15 cellular contexts compared by ENCODE assay signal in the genomic region with DNA sequence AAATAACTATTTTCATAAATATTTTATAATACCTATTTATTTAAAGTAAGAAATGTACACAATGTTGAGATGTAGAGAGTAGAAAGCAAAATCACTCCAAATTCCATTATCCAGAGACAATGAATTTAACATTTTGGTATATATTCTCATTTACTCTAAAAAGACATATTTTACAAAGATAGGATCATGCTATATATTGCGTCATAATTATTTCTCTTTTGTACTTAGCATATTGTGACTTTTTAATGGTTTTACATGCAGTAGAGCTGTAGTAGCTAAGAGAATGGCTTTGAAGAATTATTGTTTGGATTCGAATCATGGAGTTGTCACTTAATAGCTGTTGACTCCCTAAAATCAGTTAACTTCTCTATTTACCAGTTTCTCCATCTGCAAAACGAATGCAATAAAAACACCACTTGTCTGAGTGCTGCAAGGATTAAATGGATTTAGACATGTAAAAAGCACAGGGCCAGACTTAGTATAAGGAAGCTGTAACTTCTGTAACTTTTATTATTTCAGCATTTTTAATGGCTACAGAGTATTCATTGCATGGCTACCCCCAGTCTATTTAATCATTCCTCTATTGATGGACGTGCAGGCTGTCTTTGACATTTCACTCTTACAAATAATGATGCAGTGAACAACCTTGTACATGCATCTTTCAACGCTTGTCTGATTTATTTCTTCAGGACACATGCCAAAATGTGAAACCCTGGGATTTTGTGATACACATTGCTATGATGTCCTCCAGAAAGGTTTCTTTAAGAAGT.
A peak's percentile ranks its signal among the peaks of the same experiment; 100 is the strongest.
DNase-seq lines count a peak whose midpoint lies in the region; ATAC-seq, FAIRE-seq and TF ChIP-seq lines count a peak whose summit lies in the region.
"Had no signal": no experiment of that assay in that cellular context is flagged by ENCODE, and none has a peak within 500 bp of the region (broad histone marks: within the 10 kb centered on the region; RNA-seq: fewer than 3 reads in every experiment).

No MANE protein-coding gene starts in this region.

- no peaks in the 10 kb centered on the region for H3K9me3 ChIP-seq in stomach smooth muscle (ENCODE audit: control insufficient read depth in 2 of 2, low read length in 2 of 2)
- H3K9me3 ChIP-seq: ascending aorta, esophagus squamous epithelium had no signal

- ATAC-seq in GM19372 (IDR thresholded peaks at IDR 0.05; ENCODE audit: low read depth, unreplicated experiment), result peak; percentile 22
- peak; percentile 16 for ATAC-seq in HG02884 (IDR thresholded peaks at IDR 0.05; ENCODE audit: unreplicated experiment)
- ATAC-seq in HG03521 (IDR thresholded peaks at IDR 0.05; ENCODE audit: unreplicated experiment), result peak; percentile 9
- ATAC-seq in stimulated activated naive CD8-positive, alpha-beta T cell treated with anti-CD3 and anti-CD28 coated beads, Interleukin-15, Interleukin-2, amounts not matched to agents 100 U/mL and 50 U/mL, for 24 hours, result no peak

- DNase-seq in HUDEP-2 (lab: John Stamatoyannopoulos, UW; ENCODE audit: unreplicated experiment in 76 of 76) (no peak), H54 (ENCODE audit: insufficient read length, low spot score) (no peak)
- no peak for DNase-seq in stimulated activated naive CD8-positive, alpha-beta T cell treated with anti-CD3 and anti-CD28 coated beads, Interleukin-15, Interleukin-2, amounts not matched to agents 100 U/mL and 50 U/mL, for 24 hours
- DNase-seq: activated CD4-positive, alpha-beta T cell treated with anti-CD3 and anti-CD28 coated beads, Interleukin-2, amount 50 U/mL, for 4 hours; CD4-positive, CD25-positive, alpha-beta regulatory T cell; cortex of kidney; esophagus squamous epithelium; H7; SHP77 treated with DMSO at 0.1 percent for 48 hours; T-helper 9 cell had no signal

- TF ChIP-seq POLR2A in H54 (IDR thresholded peaks at IDR 0.05; ENCODE audit: low read depth, low read length), result no peak

- H3K4me3 ChIP-seq in stomach smooth muscle (ENCODE audit: low read length in 2 of 2), result peak overlapping the region; percentile 50 to 63
- H3K4me3 ChIP-seq: ascending aorta, esophagus squamous epithelium had no signal

- H3K4me1 ChIP-seq in stomach smooth muscle (ENCODE audit: control insufficient read depth, insufficient read depth, low read length), result peaks cover 16% of the 10 kb centered on the region

- H3K27ac ChIP-seq in stomach smooth muscle (ENCODE audit: low read length), result no peak overlapping the region
- H3K27ac ChIP-seq: ascending aorta, esophagus squamous epithelium had no signal

- no peaks in the 10 kb centered on the region for H3K27me3 ChIP-seq in stomach smooth muscle (ENCODE audit: control insufficient read depth in 1 of 2, insufficient read depth in 2 of 2, low read length in 2 of 2)
- H3K27me3 ChIP-seq: ascending aorta, esophagus squamous epithelium had no signal

- no peak for FAIRE-seq in H54 (lab: Jason Lieb, UNC)

- no peak overlapping the region for H3K9ac ChIP-seq in stomach smooth muscle (ENCODE audit: low read length in 2 of 2)

- no peaks in the 10 kb centered on the region for H3K36me3 ChIP-seq in stomach smooth muscle (ENCODE audit: control insufficient read depth in 2 of 2, insufficient read depth in 2 of 2, low read length in 2 of 2)
- H3K36me3 ChIP-seq: ascending aorta, esophagus squamous epithelium had no signal
